In genomic region chr1:212595229-212595628, GRCh38 we compare ENCODE assay signal across 1 cellular context.
TF ChIP-seq lines count a peak whose summit lies in the region.

No MANE protein-coding gene starts in this region.

TF ChIP-seq in GM12878, 131 proteins besides CTCF, POLR2A, EP300 and RAD21 (continued from another document):
- TF ChIP-seq BMI1 (IDR thresholded peaks at IDR 0.05; ENCODE audit: borderline replicate concordance), result no peak
- TF ChIP-seq MAX (IDR thresholded peaks at IDR 0.05; ENCODE audit: low read depth, low read length), result no peak
- TF ChIP-seq SIX5 (IDR thresholded peaks at IDR 0.05; ENCODE audit: low read depth, low read length, severe bottlenecking), result no peak
- no peak for TF ChIP-seq ATF3 (IDR thresholded peaks at IDR 0.05; ENCODE audit: borderline replicate concordance, extremely low read depth, low read depth, low read length)
- no peak for TF ChIP-seq MTA3 (IDR thresholded peaks at IDR 0.05; ENCODE audit: borderline replicate concordance, low read length)
- no peak for TF ChIP-seq MXI1 (IDR thresholded peaks at IDR 0.05; ENCODE audit: low read depth, low read length)
- TF ChIP-seq NRF1 (conservative IDR thresholded peaks at IDR 0.05; ENCODE audit: low read depth, low read length), result no peak
- no peak for TF ChIP-seq CHD4 (IDR thresholded peaks at IDR 0.05)
- TF ChIP-seq RAD51 (IDR thresholded peaks at IDR 0.05), result no peak
- no peak for TF ChIP-seq FOXM1 (IDR thresholded peaks at IDR 0.05; ENCODE audit: low read depth, low read length)
TF ChIP-seq in GM12878: peak in this region for 0.
